8 cellular contexts compared by ENCODE assay signal in genomic region chr16:715448-716249, GRCh38. TPM values are rescaled to one million over a fixed set of nuclear protein-coding genes. Genes with fewer than 3 reads are reported as not detected.
DNase-seq lines count a peak whose midpoint lies in the region; ATAC-seq lines count a peak whose summit lies in the region.

No MANE protein-coding gene starts in this region.

- H3K4me3 Mint-ChIP-seq in activated T-helper 17 cell treated with anti-CD3 and anti-CD28 coated beads, Interleukin-2, amount 50 U/mL, for 72 hours, result peak overlapping the region; percentile 44
- peak overlapping the region; percentile 67 for H3K4me3 Mint-ChIP-seq in stimulated activated naive CD8-positive, alpha-beta T cell treated with anti-CD3 and anti-CD28 coated beads, Interleukin-15, Interleukin-2, amounts not matched to agents 100 ng/mL and 50 ng/mL, for 24 hours

- ATAC-seq in HG03095 (IDR thresholded peaks at IDR 0.05; ENCODE audit: unreplicated experiment), result peak; percentile 5
- peak; percentile 6 for ATAC-seq in activated T-helper 17 cell treated with anti-CD3 and anti-CD28 coated beads, Interleukin-2, amount 50 U/mL, for 72 hours (replicated peaks)

- H3K27ac Mint-ChIP-seq in activated T-helper 17 cell treated with anti-CD3 and anti-CD28 coated beads, Interleukin-2, amount 50 U/mL, for 72 hours, result no peak overlapping the region
- no peak overlapping the region for H3K27ac Mint-ChIP-seq in stimulated activated naive CD8-positive, alpha-beta T cell treated with anti-CD3 and anti-CD28 coated beads, Interleukin-15, Interleukin-2, amounts not matched to agents 100 ng/mL and 50 ng/mL, for 24 hours

- DNase-seq in NOMO-1 treated with DMSO at 0.1 percent for 48 hours (lab: John Stamatoyannopoulos, UW; ENCODE audit: unreplicated experiment) (peak; percentile 17), NOMO-1 (lab: John Stamatoyannopoulos, UW; ENCODE audit: unreplicated experiment in 2 of 2) (no peak), iPS-NIHi11 (ENCODE audit: low spot score) (peak; percentile 61), SK-N-DZ (ENCODE audit: low spot score) (no peak)
- DNase-seq in effector CD4-positive, alpha-beta T cell, result no peak

- H3K9me3 Mint-ChIP-seq in activated T-helper 17 cell treated with anti-CD3 and anti-CD28 coated beads, Interleukin-2, amount 50 U/mL, for 72 hours, result no peaks in the 10 kb centered on the region
- H3K9me3 Mint-ChIP-seq in stimulated activated naive CD8-positive, alpha-beta T cell treated with anti-CD3 and anti-CD28 coated beads, Interleukin-15, Interleukin-2, amounts not matched to agents 100 ng/mL and 50 ng/mL, for 24 hours, result no peaks in the 10 kb centered on the region

- no peaks in the 10 kb centered on the region for H3K36me3 Mint-ChIP-seq in activated T-helper 17 cell treated with anti-CD3 and anti-CD28 coated beads, Interleukin-2, amount 50 U/mL, for 72 hours (ENCODE audit: low read depth)
- no peaks in the 10 kb centered on the region for H3K36me3 Mint-ChIP-seq in stimulated activated naive CD8-positive, alpha-beta T cell treated with anti-CD3 and anti-CD28 coated beads, Interleukin-15, Interleukin-2, amounts not matched to agents 100 ng/mL and 50 ng/mL, for 24 hours (ENCODE audit: low read depth)

- H3K27me3 Mint-ChIP-seq in activated T-helper 17 cell treated with anti-CD3 and anti-CD28 coated beads, Interleukin-2, amount 50 U/mL, for 72 hours, result no peaks in the 10 kb centered on the region
- peaks cover 12% of the 10 kb centered on the region for H3K27me3 Mint-ChIP-seq in stimulated activated naive CD8-positive, alpha-beta T cell treated with anti-CD3 and anti-CD28 coated beads, Interleukin-15, Interleukin-2, amounts not matched to agents 100 ng/mL and 50 ng/mL, for 24 hours

- H3K4me1 Mint-ChIP-seq in activated T-helper 17 cell treated with anti-CD3 and anti-CD28 coated beads, Interleukin-2, amount 50 U/mL, for 72 hours, result no peaks in the 10 kb centered on the region
- peaks cover 27% of the 10 kb centered on the region for H3K4me1 Mint-ChIP-seq in stimulated activated naive CD8-positive, alpha-beta T cell treated with anti-CD3 and anti-CD28 coated beads, Interleukin-15, Interleukin-2, amounts not matched to agents 100 ng/mL and 50 ng/mL, for 24 hours (ENCODE audit: low read depth)

RNA-seq across cellular contexts. Expression of gene METRN, which starts 0.7 kb away (rescaled TPM):
- total RNA-seq in activated T-helper 17 cell treated with anti-CD3 and anti-CD28 coated beads, Interleukin-2, amount 50 U/mL, for 72 hours, result 1 to 10 TPM; 4.5 to 8.4 TPM
- polyA plus RNA-seq in SK-N-DZ (2014; cell fraction: cytosol; rRNA removed), result 70.7 and 104 TPM in 2 replicates
- polyA plus RNA-seq in SK-N-DZ (2014; cell fraction: nucleus; rRNA removed), result 112 and 161 TPM in 2 replicates

RNA-seq across cellular contexts. Expression of gene ANTKMT, which starts 5.3 kb away (rescaled TPM):
- total RNA-seq in activated T-helper 17 cell treated with anti-CD3 and anti-CD28 coated beads, Interleukin-2, amount 50 U/mL, for 72 hours, result 10 to 100 TPM; 13.5 to 22.4 TPM
- 59.0 and 63.1 TPM in 2 replicates for polyA plus RNA-seq in SK-N-DZ (2014; cell fraction: cytosol; rRNA removed)
- 199 and 307 TPM in 2 replicates for polyA plus RNA-seq in SK-N-DZ (2014; cell fraction: nucleus; rRNA removed)

RNA-seq across cellular contexts. Expression of gene FBXL16, which starts 10.0 kb away (rescaled TPM):
- 10 to 100 TPM in 1 of 2 donors, 1 to 10 TPM in 1; 6.4 to 23.6 TPM for total RNA-seq in activated T-helper 17 cell treated with anti-CD3 and anti-CD28 coated beads, Interleukin-2, amount 50 U/mL, for 72 hours
- 48.6 and 49.0 TPM in 2 replicates for polyA plus RNA-seq in SK-N-DZ (2014; cell fraction: cytosol; rRNA removed)
- 29.0 and 41.7 TPM in 2 replicates for polyA plus RNA-seq in SK-N-DZ (2014; cell fraction: nucleus; rRNA removed)

RNA-seq across cellular contexts. Expression of gene CCDC78, which starts 10.6 kb away (rescaled TPM):
- total RNA-seq in activated T-helper 17 cell treated with anti-CD3 and anti-CD28 coated beads, Interleukin-2, amount 50 U/mL, for 72 hours, result 1 to 10 TPM; 4.3 to 4.4 TPM
- 2.7 and 7.0 TPM in 2 replicates for polyA plus RNA-seq in SK-N-DZ (2014; cell fraction: cytosol; rRNA removed)
- polyA plus RNA-seq in SK-N-DZ (2014; cell fraction: nucleus; rRNA removed), result 129 and 132 TPM in 2 replicates

RNA-seq across cellular contexts. Expression of gene HAGHL, which starts 11.3 kb away (rescaled TPM):
- total RNA-seq in activated T-helper 17 cell treated with anti-CD3 and anti-CD28 coated beads, Interleukin-2, amount 50 U/mL, for 72 hours, result 10 to 100 TPM in 1 of 2 donors, 1 to 10 TPM in 1; 9.2 to 14.0 TPM
- polyA plus RNA-seq in SK-N-DZ (2014; cell fraction: cytosol; rRNA removed), result 22.6 and 23.4 TPM in 2 replicates
- 184 and 185 TPM in 2 replicates for polyA plus RNA-seq in SK-N-DZ (2014; cell fraction: nucleus; rRNA removed)

Comparison
In these comparisons a context has a peak if more than half of its experiments do, and no peak if none do; other contexts are left out.
1. DNase-seq: peak in NOMO-1 treated with DMSO at 0.1 percent for 48 hours (single experiment) and iPS-NIHi11 (single experiment); none in NOMO-1 (0 of 2), effector CD4-positive, alpha-beta T cell (single experiment) and SK-N-DZ (single experiment).